ENCODE assay signal across 11 cellular contexts in the genomic region with DNA sequence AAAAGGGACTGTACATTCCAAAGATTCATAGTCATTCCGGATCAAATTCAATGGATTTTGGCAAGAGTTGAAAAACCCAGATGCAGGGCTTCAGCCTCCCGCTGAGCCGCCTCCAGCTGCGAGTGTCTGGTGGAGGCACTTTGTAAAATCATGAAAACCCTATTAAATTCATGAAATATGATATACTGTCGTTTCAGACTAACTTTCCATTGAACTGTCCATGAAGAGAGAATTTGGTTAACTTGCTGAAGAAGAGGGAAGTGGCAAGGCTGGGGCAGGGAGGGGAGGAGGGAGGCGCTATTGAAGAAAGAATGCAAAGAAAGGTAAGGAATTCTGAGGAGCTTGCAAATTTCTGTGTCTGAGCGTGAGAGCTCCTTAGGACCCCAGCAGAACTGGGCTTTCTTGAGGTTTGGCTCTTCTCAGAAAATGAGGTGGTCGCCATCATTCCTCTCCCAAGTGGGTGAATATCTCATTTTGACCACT. TPM values are rescaled to one million over a fixed set of nuclear protein-coding genes. Genes with fewer than 3 reads are reported as not detected.
A peak's percentile ranks its signal among the peaks of the same experiment; 100 is the strongest.
DNase-seq lines count a peak whose midpoint lies in the region; ATAC-seq and TF ChIP-seq lines count a peak whose summit lies in the region.
"Had no signal": no experiment of that assay in that cellular context is flagged by ENCODE, and none has a peak within 500 bp of the region (broad histone marks: within the 10 kb centered on the region; RNA-seq: fewer than 3 reads in every experiment).

No MANE protein-coding gene starts in this region.

- H3K4me3 ChIP-seq in SJCRH30: peak overlapping the region; percentile 24; the same call in 1 of the 2 replicates
- H3K4me3 ChIP-seq in foreskin fibroblast (ENCODE audit: low read depth in 1 of 2, low read length in 2 of 2): peak overlapping the region in 1 of 2 donors; percentile 33

- H3K27me3 ChIP-seq in SJCRH30: no peaks in the 10 kb centered on the region

- intact Hi-C loops in sciatic nerve (cut with DNase I): loop anchor here (10.0 kb wide), 1 partner anchor 1635 kb away; no protein-coding TSS in a partner anchor
- intact Hi-C loops in posterior cingulate gyrus (cut with DNase I): no loop called here

- H3K9me3 ChIP-seq in ES-I3 (ENCODE audit: control insufficient read depth, insufficient read depth, low read length) (no peaks in the 10 kb centered on the region), SJCRH30 (replicated peaks) (no peaks in the 10 kb centered on the region)

- H3K36me3 ChIP-seq in ES-I3 (ENCODE audit: insufficient read depth, low read length) (no peaks in the 10 kb centered on the region), SJCRH30 (no peaks in the 10 kb centered on the region)

- ATAC-seq in sciatic nerve (peak; percentile 80), HG03025 (IDR thresholded peaks at IDR 0.05; ENCODE audit: low FRiP score, unreplicated experiment) (no peak)
- ATAC-seq: foreskin keratinocyte had no signal

- peak; percentile 46 to 65 for DNase-seq in SJCRH30
- DNase-seq in foreskin fibroblast: peak; percentile 83 to 94
- DNase-seq in sciatic nerve (ENCODE audit: low spot score): no peak
- DNase-seq in posterior cingulate gyrus: no peak
- no peak for DNase-seq in NCI-H146 (lab: John Stamatoyannopoulos, UW)
- DNase-seq in activated naive CD4-positive, alpha-beta T cell (lab: John Stamatoyannopoulos, UW): no peak
- DNase-seq: activated gamma-delta T cell treated with Interleukin-2 at 50 U/mL for 16 hours, foreskin keratinocyte, NCI-H2171 treated with DMSO at 0.1 percent for 48 hours had no signal

- H3K4me1 ChIP-seq in ES-I3 (ENCODE audit: insufficient read depth, low read length) (peaks cover 22% of the 10 kb centered on the region), SJCRH30 (peaks cover 15% of the 10 kb centered on the region)
- H3K4me1 ChIP-seq: foreskin keratinocyte had no signal

- no peak for TF ChIP-seq CTCF in foreskin fibroblast (IDR thresholded peaks at IDR 0.05; ENCODE audit: low read depth, low read length)

- H3K9ac ChIP-seq in ES-I3 (ENCODE audit: low read depth, low read length): peak overlapping the region; percentile 30; the same call in 1 of the 2 replicates

- H3K27ac ChIP-seq in SJCRH30: no peak overlapping the region
- H3K27ac ChIP-seq: foreskin keratinocyte had no signal

RNA-seq across cellular contexts. Expression of a gene that starts 25.7 kb away (rescaled TPM):
- not detected in 2 replicates for total RNA-seq in SJCRH30 (2014; rRNA removed; shearing (Covaris generic))
- 0.40 TPM for total RNA-seq in sciatic nerve
- total RNA-seq: foreskin keratinocyte had no signal

Comparison
In these comparisons a context has a peak if more than half of its experiments do, and no peak if none do; other contexts are left out.
1. DNase-seq: peak in SJCRH30 (2 of 2) and foreskin fibroblast (2 of 2); none in sciatic nerve (single experiment), posterior cingulate gyrus (0 of 10), NCI-H146 (single experiment) and activated naive CD4-positive, alpha-beta T cell (0 of 4).